32 cellular contexts compared by ENCODE assay signal in the genomic region with DNA sequence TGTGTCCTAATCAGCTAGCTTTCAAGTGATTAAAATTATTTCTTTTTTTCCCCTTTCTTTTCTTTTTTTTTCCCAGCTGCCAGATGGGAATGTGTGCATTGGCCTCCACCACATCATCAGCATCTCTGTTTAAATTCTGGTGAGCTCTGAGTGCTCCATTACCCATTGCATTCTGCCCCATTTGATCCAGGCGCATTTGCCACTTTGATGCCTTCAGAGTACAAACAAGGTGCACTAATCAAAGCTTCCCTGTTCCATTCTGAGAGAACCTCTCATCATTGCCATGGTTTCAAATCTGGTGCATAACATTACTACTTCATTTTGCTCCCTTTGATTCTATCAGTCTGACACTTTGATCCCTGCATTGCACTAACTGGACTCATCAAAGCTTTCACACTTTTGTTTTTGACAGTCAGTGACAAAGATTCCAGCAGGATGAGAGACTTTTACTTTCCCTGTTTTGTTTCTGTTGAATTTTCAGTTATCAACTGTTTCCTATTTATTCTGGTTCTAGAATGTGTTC.
"Had no signal": no experiment of that assay in that cellular context is flagged by ENCODE, and none has a peak within 500 bp of the region (broad histone marks: within the 10 kb centered on the region; RNA-seq: fewer than 3 reads in every experiment).

No MANE protein-coding gene starts in this region.

- H3K27ac ChIP-seq: Peyer's patch, SJSA1, VCaP had no signal

- H3K4me1 ChIP-seq: Peyer's patch, SJSA1 had no signal

- H3K9ac ChIP-seq: SK-N-SH had no signal

- H3K9me3 ChIP-seq: Peyer's patch, SK-N-SH had no signal

- H3K27me3 ChIP-seq: Peyer's patch, SJSA1 had no signal

- H3K4me3 ChIP-seq: Peyer's patch, SJSA1 had no signal

- H3K4me3 Mint-ChIP-seq: activated CD4-positive, alpha-beta memory T cell treated with anti-CD3 and anti-CD28 coated beads, Interleukin-2, amount 10 ng/mL, durations not matched to agents 7 days and 5 days; activated CD8-positive, alpha-beta memory T cell treated with anti-CD3 and anti-CD28 coated beads, Interleukin-2, amount 10 ng/mL, durations not matched to agents 7 days and 5 days; activated naive CD4-positive, alpha-beta T cell treated with anti-CD3 and anti-CD28 coated beads, Interleukin-2, amount 10 ng/mL, durations not matched to agents 7 days and 5 days; activated naive CD8-positive, alpha-beta T cell; activated naive CD8-positive, alpha-beta T cell treated with anti-CD3 and anti-CD28 coated beads, Interleukin-2, amount 50 U/mL, for 24 hours; brain; IgD-negative memory B cell had no signal

- H3K36me3 ChIP-seq: Peyer's patch, SJSA1 had no signal

- H3K36me3 Mint-ChIP-seq: activated CD8-positive, alpha-beta memory T cell treated with anti-CD3 and anti-CD28 coated beads, Interleukin-2, amount 10 ng/mL, durations not matched to agents 7 days and 5 days; activated naive CD4-positive, alpha-beta T cell treated with anti-CD3 and anti-CD28 coated beads, Interleukin-2, amount 10 ng/mL, durations not matched to agents 7 days and 5 days; activated naive CD8-positive, alpha-beta T cell; brain; IgD-negative memory B cell had no signal

- H3K4me2 ChIP-seq: SK-N-SH had no signal

- DNase-seq: activated CD4-positive, alpha-beta memory T cell treated with anti-CD3 and anti-CD28 coated beads, Interleukin-2, amount 10 ng/mL, durations not matched to agents 7 days and 5 days; activated CD4-positive, alpha-beta T cell treated with anti-CD3 and anti-CD28 coated beads for 1 hour; activated CD4-positive, alpha-beta T cell treated with anti-CD3 and anti-CD28 coated beads for 48 hours; activated CD4-positive, CD25-positive, alpha-beta regulatory T cell; activated CD8-positive, alpha-beta memory T cell treated with anti-CD3 and anti-CD28 coated beads for 24 hours; activated CD8-positive, alpha-beta memory T cell treated with anti-CD3 and anti-CD28 coated beads, Interleukin-2, amount 10 ng/mL, durations not matched to agents 7 days and 5 days; activated CD8-positive, alpha-beta memory T cell treated with anti-CD3 and anti-CD28 coated beads, Interleukin-2, amount 50 U/mL, for 48 hours; activated effector memory CD4-positive, alpha-beta T cell treated with Interleukin-2 at 50 U/mL for 16 hours; activated naive CD4-positive, alpha-beta T cell treated with anti-CD3 and anti-CD28 coated beads, Interleukin-2, amount 10 ng/mL, durations not matched to agents 7 days and 5 days; activated naive CD8-positive, alpha-beta T cell treated with anti-CD3 and anti-CD28 coated beads, Interleukin-2, amount 50 U/mL, for 24 hours; activated T-cell treated with anti-CD3 and anti-CD28 coated beads, Interleukin-2, amount 50 U/mL, for 48 hours; caudate nucleus; KBM-7; NCI-H1092 treated with DMSO at 0.1 percent for 48 hours; NCI-H1417; NCI-H146; NCI-H1930; NCI-H2081 treated with DMSO at 0.1 percent for 48 hours; NCI-H345; NCI-H524 treated with DMSO at 0.1 percent for 48 hours; PC-3; Peyer's patch; RPMI8226; SHP77 treated with DMSO at 0.1 percent for 48 hours; SK-N-SH; T-helper 2 cell; T-helper 9 cell had no signal

- H3K27me3 Mint-ChIP-seq: activated CD4-positive, alpha-beta memory T cell treated with anti-CD3 and anti-CD28 coated beads, Interleukin-2, amount 10 ng/mL, durations not matched to agents 7 days and 5 days; activated CD8-positive, alpha-beta memory T cell treated with anti-CD3 and anti-CD28 coated beads, Interleukin-2, amount 10 ng/mL, durations not matched to agents 7 days and 5 days; activated naive CD4-positive, alpha-beta T cell treated with anti-CD3 and anti-CD28 coated beads, Interleukin-2, amount 10 ng/mL, durations not matched to agents 7 days and 5 days; activated naive CD8-positive, alpha-beta T cell; activated naive CD8-positive, alpha-beta T cell treated with anti-CD3 and anti-CD28 coated beads, Interleukin-2, amount 50 U/mL, for 24 hours; brain; IgD-negative memory B cell had no signal

- ATAC-seq: activated CD8-positive, alpha-beta memory T cell treated with anti-CD3 and anti-CD28 coated beads, Interleukin-2, amount 10 ng/mL, durations not matched to agents 7 days and 5 days; activated naive CD8-positive, alpha-beta T cell treated with anti-CD3 and anti-CD28 coated beads, Interleukin-2, amount 50 U/mL, for 24 hours; PC-3 had no signal

- H3K9me3 Mint-ChIP-seq: activated CD4-positive, alpha-beta memory T cell treated with anti-CD3 and anti-CD28 coated beads, Interleukin-2, amount 10 ng/mL, durations not matched to agents 7 days and 5 days; activated naive CD8-positive, alpha-beta T cell treated with anti-CD3 and anti-CD28 coated beads, Interleukin-2, amount 50 U/mL, for 24 hours had no signal

- H3K9me2 ChIP-seq: SK-N-SH had no signal

- H3K27ac Mint-ChIP-seq: activated CD4-positive, alpha-beta memory T cell treated with anti-CD3 and anti-CD28 coated beads, Interleukin-2, amount 10 ng/mL, durations not matched to agents 7 days and 5 days; activated CD8-positive, alpha-beta memory T cell treated with anti-CD3 and anti-CD28 coated beads, Interleukin-2, amount 10 ng/mL, durations not matched to agents 7 days and 5 days; activated naive CD4-positive, alpha-beta T cell treated with anti-CD3 and anti-CD28 coated beads, Interleukin-2, amount 10 ng/mL, durations not matched to agents 7 days and 5 days; activated naive CD8-positive, alpha-beta T cell; activated naive CD8-positive, alpha-beta T cell treated with anti-CD3 and anti-CD28 coated beads, Interleukin-2, amount 50 U/mL, for 24 hours; brain; IgD-negative memory B cell had no signal

- H3K4me1 Mint-ChIP-seq: activated CD4-positive, alpha-beta memory T cell treated with anti-CD3 and anti-CD28 coated beads, Interleukin-2, amount 10 ng/mL, durations not matched to agents 7 days and 5 days; activated CD8-positive, alpha-beta memory T cell treated with anti-CD3 and anti-CD28 coated beads, Interleukin-2, amount 10 ng/mL, durations not matched to agents 7 days and 5 days; activated naive CD4-positive, alpha-beta T cell treated with anti-CD3 and anti-CD28 coated beads, Interleukin-2, amount 10 ng/mL, durations not matched to agents 7 days and 5 days; activated naive CD8-positive, alpha-beta T cell treated with anti-CD3 and anti-CD28 coated beads, Interleukin-2, amount 50 U/mL, for 24 hours; IgD-negative memory B cell had no signal
